ENCODE assay signal across 8 cellular contexts in the genomic region with DNA sequence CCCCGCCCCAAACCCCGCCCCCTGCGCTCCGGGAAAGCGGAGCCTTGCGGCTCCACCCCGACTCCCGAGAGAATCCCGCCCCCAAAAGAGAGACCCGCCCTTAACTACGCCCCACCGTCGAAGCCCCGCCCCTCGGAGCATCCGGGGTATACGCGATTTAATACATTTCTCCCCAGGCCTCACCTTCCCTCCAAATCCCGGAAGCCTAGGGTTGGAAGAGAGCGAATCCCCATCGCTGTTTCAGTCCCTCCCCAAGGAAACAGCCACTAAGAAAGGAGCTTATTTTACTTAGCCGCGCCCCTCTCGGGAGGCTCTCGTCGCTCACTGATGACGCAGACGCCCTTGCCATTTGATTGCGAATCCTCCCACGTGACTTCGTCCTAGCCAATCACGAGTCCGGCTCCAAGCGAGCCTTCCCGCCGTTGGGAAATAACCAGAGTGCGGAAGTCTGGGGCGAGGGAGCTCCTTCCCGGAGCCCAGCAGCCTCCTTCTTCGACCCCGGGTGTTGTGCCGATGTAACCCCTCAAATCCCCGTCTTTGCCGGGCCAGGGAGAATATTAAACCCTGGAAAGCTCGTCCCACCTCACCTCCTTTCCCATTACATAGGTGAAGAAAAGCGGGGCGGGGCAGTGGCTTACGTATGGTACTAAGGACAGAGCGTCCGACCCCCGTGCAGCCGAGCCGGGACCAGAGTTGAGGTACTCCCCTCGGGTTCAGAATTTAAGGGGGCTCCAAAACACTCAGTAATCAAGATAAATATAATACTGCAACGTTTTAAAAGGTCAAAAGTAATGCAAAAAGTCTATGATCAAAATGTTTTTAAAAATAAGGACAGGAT.
DNase-seq lines count a peak whose midpoint lies in the region; ATAC-seq and TF ChIP-seq lines count a peak whose summit lies in the region.

No MANE protein-coding gene starts in this region.

- DNase-seq in AG09319 (ENCODE audit: extremely low read depth, low read depth) (peak; percentile 100), NCI-H345 (lab: John Stamatoyannopoulos, UW) (peak; percentile 100), inferior parietal cortex (ENCODE audit: extremely low spot score) (peak; percentile 100), smooth muscle cell of the brain vasculature (ENCODE audit: low read depth, low spot score) (peak; percentile 100)
- DNase-seq in activated CD4-positive, CD25-positive, alpha-beta regulatory T cell (lab: John Stamatoyannopoulos, UW), result peak; percentile 99 to 100 (median 100)
- peak; percentile 98 to 99 for DNase-seq in central memory CD8-positive, alpha-beta T cell (ENCODE audit: low spot score in 2 of 2)

- ATAC-seq in GM19025 (IDR thresholded peaks at IDR 0.05; ENCODE audit: low read depth, unreplicated experiment), result peak; percentile 85
- ATAC-seq in HG03280 (IDR thresholded peaks at IDR 0.05; ENCODE audit: unreplicated experiment), result peak; percentile 93
- ATAC-seq in central memory CD8-positive, alpha-beta T cell (replicated peaks; ENCODE audit: extremely low read depth, poor library complexity, severe bottlenecking), result peak; percentile 98

- H3K4me3 Mint-ChIP-seq in central memory CD8-positive, alpha-beta T cell, result peak overlapping the region; percentile 77

- peaks cover 8% of the 10 kb centered on the region for H3K36me3 Mint-ChIP-seq in central memory CD8-positive, alpha-beta T cell (ENCODE audit: insufficient read depth)

- no peaks in the 10 kb centered on the region for H3K9me3 Mint-ChIP-seq in central memory CD8-positive, alpha-beta T cell

- H3K27ac Mint-ChIP-seq in central memory CD8-positive, alpha-beta T cell (ENCODE audit: low read depth), result peak overlapping the region; percentile 98

- TF ChIP-seq CTCF in AG09319 (IDR thresholded peaks at IDR 0.05; ENCODE audit: low read depth, low read length), result no peak

- H3K4me1 Mint-ChIP-seq in central memory CD8-positive, alpha-beta T cell, result peaks cover 26% of the 10 kb centered on the region

- H3K27me3 Mint-ChIP-seq in central memory CD8-positive, alpha-beta T cell, result no peaks in the 10 kb centered on the region

Comparison
In these comparisons a context has a peak if more than half of its experiments do, and no peak if none do; other contexts are left out.
1. Peak in every context shown above with its lines: DNase-seq and ATAC-seq.